Comparison of ENCODE assay signal across 9 cellular contexts in genomic region chr13:26946675-26947342, GRCh38.
A peak's percentile ranks its signal among the peaks of the same experiment; 100 is the strongest.
DNase-seq lines count a peak whose midpoint lies in the region; ATAC-seq, FAIRE-seq and TF ChIP-seq lines count a peak whose summit lies in the region.
"Had no signal": no experiment of that assay in that cellular context is flagged by ENCODE, and none has a peak within 500 bp of the region (broad histone marks: within the 10 kb centered on the region; RNA-seq: fewer than 3 reads in every experiment).

No MANE protein-coding gene starts in this region.

- no peak for FAIRE-seq in bronchial epithelial cell (lab: Jason Lieb, UNC)
- FAIRE-seq: TTC549 had no signal

- H3K4me3 ChIP-seq in bronchial epithelial cell (ENCODE audit: low read depth, low read length) (no peak overlapping the region), upper lobe of right lung (no peak overlapping the region)

- TF ChIP-seq CTCF in bronchial epithelial cell (IDR thresholded peaks at IDR 0.05; ENCODE audit: insufficient read depth, low read length, severe bottlenecking) (peak; percentile 68), upper lobe of right lung (IDR thresholded peaks at IDR 0.05) (peak; percentile 72)

- no peaks in the 10 kb centered on the region for H3K4me1 ChIP-seq in upper lobe of right lung

- no peak overlapping the region for H3K27ac ChIP-seq in upper lobe of right lung

- no peaks in the 10 kb centered on the region for H3K9me3 ChIP-seq in upper lobe of right lung

- no peaks in the 10 kb centered on the region for H3K36me3 ChIP-seq in bronchial epithelial cell (ENCODE audit: control insufficient read depth, insufficient read depth, low read length)
- H3K36me3 ChIP-seq in upper lobe of right lung = no peaks in the 10 kb centered on the region

- DNase-seq in GM03348 (ENCODE audit: low spot score) = peak; percentile 72
- peak; percentile 59 for DNase-seq in HT1080 (ENCODE audit: low read depth)
- peak; percentile 25 for DNase-seq in NCI-H774 (lab: John Stamatoyannopoulos, UW)
- DNase-seq in bronchial epithelial cell (ENCODE audit: low read depth) = peak; percentile 59
- DNase-seq in kidney tubule cell (ENCODE audit: low spot score) = peak; percentile 69
- DNase-seq in upper lobe of right lung = no peak

- ATAC-seq in upper lobe of right lung = peak; percentile 88
- no peak for ATAC-seq in GM18907 (IDR thresholded peaks at IDR 0.05; ENCODE audit: unreplicated experiment)
- no peak for ATAC-seq in HG02623 (IDR thresholded peaks at IDR 0.05; ENCODE audit: unreplicated experiment)

- H3K27me3 ChIP-seq in bronchial epithelial cell (ENCODE audit: control insufficient read depth, insufficient read depth, low read length) (no peaks in the 10 kb centered on the region), upper lobe of right lung (no peaks in the 10 kb centered on the region)

- intact Hi-C loops in upper lobe of right lung (cut with DNase I) = no loop called here
